Comparison of ENCODE assay signal across 12 cellular contexts in the genomic region with DNA sequence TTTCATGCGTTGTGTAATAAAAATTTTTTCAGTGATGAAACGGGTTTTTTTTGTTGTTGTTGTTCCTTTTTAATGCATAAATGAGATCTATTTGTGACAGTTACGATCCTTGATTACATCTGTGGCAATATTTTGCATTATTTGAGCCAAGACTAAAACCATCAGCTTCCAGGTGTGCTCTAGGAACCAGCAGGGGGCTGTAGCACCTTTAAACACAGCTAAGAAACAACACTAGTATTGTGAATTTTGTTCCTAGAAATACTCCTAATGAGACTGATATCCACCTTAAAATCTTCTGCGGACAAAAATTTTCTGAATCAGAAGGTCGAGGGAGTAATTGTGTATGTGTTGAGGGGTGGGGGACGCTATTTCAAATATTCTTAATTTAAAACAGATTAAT. TPM values are rescaled to one million over a fixed set of nuclear protein-coding genes. Genes with fewer than 3 reads are reported as not detected.
A peak's percentile ranks its signal among the peaks of the same experiment; 100 is the strongest.
DNase-seq lines count a peak whose midpoint lies in the region; ATAC-seq, FAIRE-seq and TF ChIP-seq lines count a peak whose summit lies in the region.
"Had no signal": no experiment of that assay in that cellular context is flagged by ENCODE, and none has a peak within 500 bp of the region (broad histone marks: within the 10 kb centered on the region; RNA-seq: fewer than 3 reads in every experiment).

No MANE protein-coding gene starts in this region.

- no peaks in the 10 kb centered on the region for H3K36me3 ChIP-seq in hepatocyte (replicated peaks; ENCODE audit: insufficient read depth, low read depth)
- peaks cover 25% of the 10 kb centered on the region for H3K36me3 ChIP-seq in HAP-1 (replicated peaks)

- H3K9me2 ChIP-seq in hepatocyte (replicated peaks; ENCODE audit: insufficient read depth) = no peaks in the 10 kb centered on the region

- no peak for TF ChIP-seq POLR2A in GM12892 (IDR thresholded peaks at IDR 0.05; ENCODE audit: low read depth, low read length)

- WGBS in hepatocyte (ENCODE audit: low lambda C conversion rate, missing lambda C conversion rate) = 87% methylated on average over 6 of the region's 6 CpGs

- H4K20me1 ChIP-seq in hepatocyte (ENCODE audit: insufficient read depth, poor library complexity, severe bottlenecking) = no peaks in the 10 kb centered on the region

- peak; percentile 36 for FAIRE-seq in GM12892 (lab: Jason Lieb, UNC)

- no peak for ATAC-seq in GM19467 (IDR thresholded peaks at IDR 0.05; ENCODE audit: unreplicated experiment)
- no peak for ATAC-seq in HG02981 (IDR thresholded peaks at IDR 0.05; ENCODE audit: unreplicated experiment)
- ATAC-seq: left colon had no signal

- H3K79me2 ChIP-seq in hepatocyte = no peaks in the 10 kb centered on the region

- H3K4me3 ChIP-seq in AG04450 (ENCODE audit: low read depth, low read length) = no peak overlapping the region
- H3K4me3 ChIP-seq in hepatocyte = no peak overlapping the region
- no peak overlapping the region for H3K4me3 ChIP-seq in HAP-1
- H3K4me3 ChIP-seq: sigmoid colon had no signal

- POLR2A ChIA-PET in AG04450 (lab: Yijun Ruan, JAX) = no interaction called here

- peak; percentile 46 for TF ChIP-seq CTCF in AG04450 (IDR thresholded peaks at IDR 0.05; ENCODE audit: low read depth, low read length)
- TF ChIP-seq CTCF in hepatocyte (IDR thresholded peaks at IDR 0.05; ENCODE audit: poor library complexity) = peak; percentile 49

- no peaks in the 10 kb centered on the region for H3K9me3 ChIP-seq in AG04450 (ENCODE audit: control insufficient read depth, insufficient read depth, low read length)
- H3K9me3 ChIP-seq in hepatocyte (ENCODE audit: low read depth) = no peaks in the 10 kb centered on the region
- H3K9me3 ChIP-seq in HAP-1 = no peaks in the 10 kb centered on the region
- H3K9me3 ChIP-seq: sigmoid colon had no signal

- DNase-seq in AG04450 (ENCODE audit: low read depth, low spot score) = no peak
- DNase-seq in GM12892 (ENCODE audit: insufficient read length) = no peak
- DNase-seq in SK-MEL-5 (ENCODE audit: low read depth, low spot score) = peak; percentile 15
- DNase-seq in hepatocyte (ENCODE audit: low spot score) = peak; percentile 19
- no peak for DNase-seq in NCI-H2171 treated with DMSO at 0.1 percent for 48 hours (lab: John Stamatoyannopoulos, UW)
- DNase-seq in HAP-1 (ENCODE audit: low spot score in 2 of 2) = no peak
- DNase-seq: activated CD8-positive, alpha-beta memory T cell treated with anti-CD3 and anti-CD28 coated beads, Interleukin-2, amount 50 U/mL, for 4 hours; left colon; NCI-H187; sigmoid colon had no signal

- no peak overlapping the region for H2AFZ ChIP-seq in hepatocyte

- no peaks in the 10 kb centered on the region for H3K4me1 ChIP-seq in hepatocyte (ENCODE audit: insufficient read depth)
- peaks cover 10% of the 10 kb centered on the region for H3K4me1 ChIP-seq in HAP-1
- H3K4me1 ChIP-seq: sigmoid colon had no signal

- H3K27me3 ChIP-seq in AG04450 (ENCODE audit: control insufficient read depth, insufficient read depth, low read length) = no peaks in the 10 kb centered on the region
- H3K27me3 ChIP-seq in hepatocyte = no peaks in the 10 kb centered on the region
- H3K27me3 ChIP-seq in HAP-1 (ENCODE audit: low read depth) = no peaks in the 10 kb centered on the region
- H3K27me3 ChIP-seq: sigmoid colon had no signal

- in situ Hi-C loops in SK-MEL-5 (cut with HindIII; ENCODE audit: low pct_unique_long_range_greater_than_20kb, low sequenced_read_pairs) (no loop called here), HAP-1 (cut with MboI; ENCODE audit: low sequenced_read_pairs) (no loop called here)

- no peak overlapping the region for H3K27ac ChIP-seq in AG04450 (ENCODE audit: low read depth, low read length)
- H3K27ac ChIP-seq in hepatocyte = no peak overlapping the region
- H3K27ac ChIP-seq: sigmoid colon had no signal

- CTCF ChIA-PET in AG04450 (lab: Charles Lee) = interaction anchor here (0.7 to 1.9 kb wide), 2 partner anchors 9 to 57 kb away, joined by 3 to 13 read pairs; no protein-coding TSS in a partner anchor

- H3K4me2 ChIP-seq in hepatocyte = no peak overlapping the region

RNA-seq across cellular contexts. Expression of gene FGFBP3, which starts 52.6 kb away (rescaled TPM):
- polyA plus RNA-seq in AG04450 (2011; rRNA removed) = 0.17 and 0.22 TPM in 2 replicates
- polyA minus RNA-seq in AG04450 (2011; rRNA and poly(A)+ RNA removed) = 0.39 TPM in 1 of 2 replicates, not detected in the other
- 0.25 TPM for polyA plus RNA-seq in GM12892 (2012; ENCODE audit: missing spikeins)
- total RNA-seq in SK-MEL-5 (2014; rRNA removed; shearing (Covaris generic)) = 0.72 and 0.74 TPM in 2 replicates
- polyA plus RNA-seq in SK-MEL-5 (2015; cell fraction: cytosol; rRNA removed) = 2.1 and 2.8 TPM in 2 replicates
- 0.93 and 1.5 TPM in 2 replicates for polyA plus RNA-seq in SK-MEL-5 (2015; cell fraction: nucleus; rRNA removed)
- 1.5 and 2.4 TPM in 2 replicates for total RNA-seq in hepatocyte
- 2.6 and 5.6 TPM in 2 replicates for polyA plus RNA-seq in hepatocyte

RNA-seq across cellular contexts. Expression of gene TNKS2, which starts 58.4 kb away (rescaled TPM):
- polyA plus RNA-seq in AG04450 (2011; rRNA removed) (35.5 and 45.5 TPM in 2 replicates), hepatocyte (11.9 and 14.7 TPM in 2 replicates)
- 45.9 and 71.2 TPM in 2 replicates for polyA minus RNA-seq in AG04450 (2011; rRNA and poly(A)+ RNA removed)
- 9.0 TPM for polyA plus RNA-seq in GM12892 (2012; ENCODE audit: missing spikeins)
- total RNA-seq in SK-MEL-5 (2014; rRNA removed; shearing (Covaris generic)) = 34.3 and 34.4 TPM in 2 replicates
- polyA plus RNA-seq in SK-MEL-5 (2015; cell fraction: cytosol; rRNA removed) = 23.5 and 34.5 TPM in 2 replicates
- 41.7 and 42.7 TPM in 2 replicates for polyA plus RNA-seq in SK-MEL-5 (2015; cell fraction: nucleus; rRNA removed)
- 33.8 and 40.4 TPM in 2 replicates for total RNA-seq in hepatocyte

Comparison
In these comparisons a context has a peak if more than half of its experiments do, and no peak if none do; other contexts are left out.
1. DNase-seq: peak in SK-MEL-5 (single experiment) and hepatocyte (single experiment); none in AG04450 (single experiment), GM12892 (single experiment), NCI-H2171 treated with DMSO at 0.1 percent for 48 hours (single experiment) and HAP-1 (0 of 2).